Comparison of ENCODE assay signal across 11 cellular contexts in genomic region chr4:5712517-5712916, GRCh38. TPM values are rescaled to one million over a fixed set of nuclear protein-coding genes. Genes with fewer than 3 reads are reported as not detected.
DNase-seq lines count a peak whose midpoint lies in the region; ATAC-seq, FAIRE-seq and TF ChIP-seq lines count a peak whose summit lies in the region.
"Had no signal": no experiment of that assay in that cellular context is flagged by ENCODE, and none has a peak within 500 bp of the region (broad histone marks: within the 10 kb centered on the region; RNA-seq: fewer than 3 reads in every experiment).

No MANE protein-coding gene starts in this region.

- CTCF ChIA-PET in endothelial cell of umbilical vein (lab: Charles Lee), result no interaction called here

- H3K27ac ChIP-seq in endothelial cell of umbilical vein (ENCODE audit: insufficient read depth, low read depth, low read length) (no peak overlapping the region), suprapubic skin (no peak overlapping the region)

- ATAC-seq in natural killer cell treated with Interleukin-12 subunit alpha and Interleukin-12 subunit beta and Interleukin-15 and Interleukin-18, amount 100 ng/mL, for 72 hours, result peak in 1 of 2 donors; percentile 39
- ATAC-seq in natural killer cell (no peak), HG03378 (IDR thresholded peaks at IDR 0.05; ENCODE audit: unreplicated experiment) (no peak)

- no peaks in the 10 kb centered on the region for H3K9me3 Mint-ChIP-seq in natural killer cell treated with Interleukin-12 subunit alpha and Interleukin-12 subunit beta and Interleukin-15 and Interleukin-18, amount 100 ng/mL, for 72 hours
- H3K9me3 Mint-ChIP-seq in natural killer cell, result no peaks in the 10 kb centered on the region

- H3K4me3 Mint-ChIP-seq in natural killer cell treated with Interleukin-12 subunit alpha and Interleukin-12 subunit beta and Interleukin-15 and Interleukin-18, amount 100 ng/mL, for 72 hours, result peak overlapping the region; percentile 66
- H3K4me3 Mint-ChIP-seq in natural killer cell, result no peak overlapping the region

- H3K9me1 ChIP-seq in endothelial cell of umbilical vein (replicated peaks; ENCODE audit: control insufficient read depth, extremely low read depth, insufficient read depth, low read length), result no peaks in the 10 kb centered on the region

- TF ChIP-seq POLR2A in endothelial cell of umbilical vein (IDR thresholded peaks at IDR 0.05; ENCODE audit: low read depth, low read length), result no peak
- no peak for TF ChIP-seq POLR2A in suprapubic skin (IDR thresholded peaks at IDR 0.05)

- BruUV-seq in endothelial cell of umbilical vein (replicated peaks; lab: Mats Ljungman, UMichigan), result no TSS peak

- no peak overlapping the region for H2AFZ ChIP-seq in endothelial cell of umbilical vein (ENCODE audit: low read depth, low read length)

- dilution Hi-C loops in endothelial cell of umbilical vein (cut with MboI; ENCODE audit: extremely low pct_ligation_motif_present, low sequenced_read_pairs), result no loop called here

- peaks cover 25% of the 10 kb centered on the region for H3K79me2 ChIP-seq in endothelial cell of umbilical vein (ENCODE audit: control insufficient read depth, insufficient read depth, low read length)

- H3K4me1 ChIP-seq in endothelial cell of umbilical vein (ENCODE audit: control insufficient read depth, extremely low read depth, insufficient read depth, low read length), result peaks cover 23% of the 10 kb centered on the region
- peaks cover 48% of the 10 kb centered on the region for H3K4me1 ChIP-seq in suprapubic skin

- H3K4me3 ChIP-seq in endothelial cell of umbilical vein (replicated peaks in 1 of 3; ENCODE audit: insufficient read depth in 1 of 3, low read depth in 1 of 3, low read length in 3 of 3) (no peak overlapping the region), suprapubic skin (peak overlapping the region; percentile 62)

- intact Hi-C loops in natural killer cell (cut with micrococcal nuclease) (no loop called here), endothelial cell of umbilical vein (cut with micrococcal nuclease) (no loop called here)

- no peak for TF ChIP-seq CTCF in natural killer cell (IDR thresholded peaks at IDR 0.05)
- no peak for TF ChIP-seq CTCF in endothelial cell of umbilical vein (IDR thresholded peaks at IDR 0.05; ENCODE audit: extremely low read depth in 1 of 2, insufficient read depth in 1 of 2, low read depth in 1 of 2, low read length in 2 of 2)
- no peak for TF ChIP-seq CTCF in suprapubic skin (IDR thresholded peaks at IDR 0.05)

- 87% methylated on average over 7 of the region's 7 CpGs for WGBS in suprapubic skin

- no peaks in the 10 kb centered on the region for H3K27me3 ChIP-seq in endothelial cell of umbilical vein (ENCODE audit: control insufficient read depth in 2 of 2, insufficient read depth in 2 of 2, low read length in 2 of 2)
- H3K27me3 ChIP-seq in suprapubic skin, result no peaks in the 10 kb centered on the region

- POLR2A ChIA-PET in endothelial cell of umbilical vein (lab: Charles Lee), result no interaction called here

- no peak overlapping the region for H3K9ac ChIP-seq in endothelial cell of umbilical vein (replicated peaks; ENCODE audit: extremely low read depth, insufficient read depth, low read length)

- no peak for FAIRE-seq in endothelial cell of umbilical vein (lab: Jason Lieb, UNC)
- FAIRE-seq: TTC549 had no signal

- H3K4me2 ChIP-seq in endothelial cell of umbilical vein (ENCODE audit: insufficient read depth, low read length), result peak overlapping the region; percentile 41

- no peak for DNase-seq in natural killer cell treated with Interleukin-12 subunit alpha and Interleukin-12 subunit beta and Interleukin-15 and Interleukin-18, amount 100 ng/mL, for 72 hours (ENCODE audit: low spot score)
- DNase-seq in natural killer cell (no peak), LHCN-M2 (ENCODE audit: low read depth) (peak; percentile 37), endothelial cell of umbilical vein (ENCODE audit: low read depth, low spot score) (no peak), suprapubic skin (ENCODE audit: low spot score in 2 of 2) (no peak), NCI-H187 (lab: John Stamatoyannopoulos, UW) (no peak)
- DNase-seq in central memory CD4-positive, alpha-beta T cell, result no peak
- DNase-seq: DMS53, NCI-H1092 treated with DMSO at 0.1 percent for 48 hours had no signal

- no peak for TF ChIP-seq EP300 in suprapubic skin (IDR thresholded peaks at IDR 0.05)

- H4K20me1 ChIP-seq in endothelial cell of umbilical vein (replicated peaks; ENCODE audit: control insufficient read depth, extremely low read depth, insufficient read depth, low read length), result no peaks in the 10 kb centered on the region

- peaks cover 35 to 37% of the 10 kb centered on the region in 2 donors for H3K27me3 Mint-ChIP-seq in natural killer cell treated with Interleukin-12 subunit alpha and Interleukin-12 subunit beta and Interleukin-15 and Interleukin-18, amount 100 ng/mL, for 72 hours
- peaks cover 37 to 58% of the 10 kb centered on the region in 2 donors for H3K27me3 Mint-ChIP-seq in natural killer cell (ENCODE audit: low read depth in 2 of 2)

- H3K36me3 Mint-ChIP-seq in natural killer cell treated with Interleukin-12 subunit alpha and Interleukin-12 subunit beta and Interleukin-15 and Interleukin-18, amount 100 ng/mL, for 72 hours, result peaks cover 14% of the 10 kb centered on the region
- no peaks in the 10 kb centered on the region for H3K36me3 Mint-ChIP-seq in natural killer cell

- no peak overlapping the region for H3K27ac Mint-ChIP-seq in natural killer cell treated with Interleukin-12 subunit alpha and Interleukin-12 subunit beta and Interleukin-15 and Interleukin-18, amount 100 ng/mL, for 72 hours
- no peak overlapping the region for H3K27ac Mint-ChIP-seq in natural killer cell

- H3K4me1 Mint-ChIP-seq in natural killer cell treated with Interleukin-12 subunit alpha and Interleukin-12 subunit beta and Interleukin-15 and Interleukin-18, amount 100 ng/mL, for 72 hours (ENCODE audit: low read depth in 2 of 2), result peaks cover 4 to 17% of the 10 kb centered on the region in 2 donors
- peaks cover 0 to 8% of the 10 kb centered on the region in 2 donors for H3K4me1 Mint-ChIP-seq in natural killer cell

- H3K36me3 ChIP-seq in endothelial cell of umbilical vein (ENCODE audit: control insufficient read depth in 2 of 2, extremely low read depth in 1 of 2, insufficient read depth in 2 of 2, low read length in 2 of 2), result no peaks in the 10 kb centered on the region
- no peaks in the 10 kb centered on the region for H3K36me3 ChIP-seq in suprapubic skin

- H3K9me3 ChIP-seq in endothelial cell of umbilical vein (replicated peaks; ENCODE audit: control insufficient read depth, insufficient read depth, low read length) (no peaks in the 10 kb centered on the region), suprapubic skin (no peaks in the 10 kb centered on the region)

TF ChIP-seq in endothelial cell of umbilical vein, 7 proteins besides CTCF, POLR2A, EP300 and RAD21:
- TF ChIP-seq FOS (IDR thresholded peaks at IDR 0.05; ENCODE audit: borderline replicate concordance, insufficient read depth, low read length) (no peak), POLR2AphosphoS5 (IDR thresholded peaks at IDR 0.05; ENCODE audit: insufficient read depth, low read depth, low read length) (no peak), MAX (IDR thresholded peaks at IDR 0.05; ENCODE audit: insufficient read depth, insufficient read length) (no peak), GATA2 (IDR thresholded peaks at IDR 0.05; ENCODE audit: insufficient read depth, insufficient read length, low read depth, low read length) (no peak), JUN (IDR thresholded peaks at IDR 0.05; ENCODE audit: borderline replicate concordance, insufficient read depth, insufficient read length, low read depth) (no peak), EZH2 (IDR thresholded peaks at IDR 0.05; ENCODE audit: borderline replicate concordance, low read depth, low read length, severe bottlenecking) (no peak), MYC (IDR thresholded peaks at IDR 0.05; ENCODE audit: low read depth, low read length) (no peak)

RNA-seq across cellular contexts. Expression of gene EVC, which starts 1.5 kb away (rescaled TPM):
- 1 to 10 TPM in 1 of 2 donors, not detected in 1; 7.2 TPM for total RNA-seq in natural killer cell treated with Interleukin-12 subunit alpha and Interleukin-12 subunit beta and Interleukin-15 and Interleukin-18, amount 100 ng/mL, for 72 hours
- total RNA-seq in natural killer cell (1 to 10 TPM in 1 of 3 donors, under 1 TPM in 2; 0.18 to 2.9 (median 0.42) TPM), LHCN-M2 (2014; rRNA removed) (168 and 219 TPM in 2 replicates), endothelial cell of umbilical vein (21.3 and 31.6 TPM in 2 replicates), suprapubic skin (10 to 100 TPM; 23.0 to 54.1 (median 30.0) TPM)
- polyA plus RNA-seq in LHCN-M2 (2012), result 37.2 TPM
- 5.6 and 6.3 TPM in 2 replicates for polyA plus RNA-seq in endothelial cell of umbilical vein
- polyA plus RNA-seq in endothelial cell of umbilical vein (2011; cell fraction: cytosol; rRNA removed), result 6.1 and 7.4 TPM in 2 replicates
- polyA plus RNA-seq in endothelial cell of umbilical vein (2011; cell fraction: nucleus; rRNA removed), result 19.2 and 22.4 TPM in 2 replicates
- 9.3 and 9.7 TPM in 2 replicates for polyA plus RNA-seq in endothelial cell of umbilical vein (2012)
- 16.1 and 19.4 TPM in 2 replicates for polyA minus RNA-seq in endothelial cell of umbilical vein
- 0.72 TPM for polyA minus RNA-seq in endothelial cell of umbilical vein (2011; cell fraction: cytosol; rRNA and poly(A)+ RNA removed)
- polyA minus RNA-seq in endothelial cell of umbilical vein (2011; cell fraction: nucleus; rRNA and poly(A)+ RNA removed), result 25.3 and 32.7 TPM in 2 replicates

RNA-seq across cellular contexts. Expression of gene EVC2, which starts 4.2 kb away (rescaled TPM):
- total RNA-seq in natural killer cell treated with Interleukin-12 subunit alpha and Interleukin-12 subunit beta and Interleukin-15 and Interleukin-18, amount 100 ng/mL, for 72 hours, result 1 to 10 TPM in 1 of 2 donors, under 1 TPM in 1; 0.12 to 4.4 TPM
- total RNA-seq in natural killer cell, result 1 to 10 TPM in 2 of 3 donors, under 1 TPM in 1; 0.20 to 2.6 (median 1.5) TPM
- total RNA-seq in LHCN-M2 (2014; rRNA removed), result 18.0 and 18.3 TPM in 2 replicates
- 3.9 TPM for polyA plus RNA-seq in LHCN-M2 (2012)
- 5.7 and 8.8 TPM in 2 replicates for total RNA-seq in endothelial cell of umbilical vein
- polyA plus RNA-seq in endothelial cell of umbilical vein, result 1.3 and 1.7 TPM in 2 replicates
- polyA plus RNA-seq in endothelial cell of umbilical vein (2011; cell fraction: cytosol; rRNA removed), result 2.2 and 2.5 TPM in 2 replicates
- 6.6 and 6.8 TPM in 2 replicates for polyA plus RNA-seq in endothelial cell of umbilical vein (2011; cell fraction: nucleus; rRNA removed)
- polyA plus RNA-seq in endothelial cell of umbilical vein (2012), result 4.4 and 5.0 TPM in 2 replicates
- 7.6 and 8.1 TPM in 2 replicates for polyA minus RNA-seq in endothelial cell of umbilical vein
- polyA minus RNA-seq in endothelial cell of umbilical vein (2011; cell fraction: cytosol; rRNA and poly(A)+ RNA removed), result not detected
- 10.6 and 11.3 TPM in 2 replicates for polyA minus RNA-seq in endothelial cell of umbilical vein (2011; cell fraction: nucleus; rRNA and poly(A)+ RNA removed)
- 10 to 100 TPM in 2 of 4 donors, 1 to 10 TPM in 2; 7.8 to 22.2 (median 9.9) TPM for total RNA-seq in suprapubic skin
